Comparison of ENCODE assay signal across 10 cellular contexts in genomic region chr2:196131949-196132925, GRCh38. TPM values are rescaled to one million over a fixed set of nuclear protein-coding genes. Genes with fewer than 3 reads are reported as not detected.
DNase-seq lines count a peak whose midpoint lies in the region; ATAC-seq, FAIRE-seq and TF ChIP-seq lines count a peak whose summit lies in the region.
"Had no signal": no experiment of that assay in that cellular context is flagged by ENCODE, and none has a peak within 500 bp of the region (broad histone marks: within the 10 kb centered on the region; RNA-seq: fewer than 3 reads in every experiment).

No MANE protein-coding gene starts in this region.

- H3K36me3 Mint-ChIP-seq in activated T-helper 17 cell treated with anti-CD3 and anti-CD28 coated beads, Interleukin-2, amount 50 U/mL, for 72 hours (ENCODE audit: low read depth): peaks cover 55% of the 10 kb centered on the region
- peaks cover 8 to 70% (median 56%) of the 10 kb centered on the region in 5 donors for H3K36me3 Mint-ChIP-seq in naive thymus-derived CD4-positive, alpha-beta T cell

- CTCF ChIA-PET in naive thymus-derived CD4-positive, alpha-beta T cell (lab: Charles Lee): interaction anchor here (0.7 to 1.8 kb wide), 4 partner anchors 31 to 144 kb away, joined by 3 to 12 read pairs (median 4); partner anchors contain the start of gene DNAH7

- POLR2A ChIA-PET in naive thymus-derived CD4-positive, alpha-beta T cell (lab: Charles Lee): interaction anchor here (0.6 to 1.7 kb wide), 11 partner anchors 8 to 144 kb away, joined by 3 to 6 read pairs (median 4); no protein-coding TSS in a partner anchor

- TF ChIP-seq CTCF in DND-41 (IDR thresholded peaks at IDR 0.05; ENCODE audit: borderline replicate concordance, extremely low read depth, low read length, poor library complexity, severe bottlenecking): no peak
- TF ChIP-seq CTCF in tibial nerve (IDR thresholded peaks at IDR 0.05): no peak

- intact Hi-C loops in naive thymus-derived CD4-positive, alpha-beta T cell (cut with micrococcal nuclease): loop anchor here (1.0 to 5.0 kb wide), 9 partner anchors 28 to 321 kb away; no protein-coding TSS in a partner anchor

- no peaks in the 10 kb centered on the region for H4K20me1 ChIP-seq in DND-41 (ENCODE audit: insufficient read depth, low read length)

- peaks cover 14% of the 10 kb centered on the region for H3K4me1 Mint-ChIP-seq in activated T-helper 17 cell treated with anti-CD3 and anti-CD28 coated beads, Interleukin-2, amount 50 U/mL, for 72 hours
- H3K4me1 Mint-ChIP-seq in naive thymus-derived CD4-positive, alpha-beta T cell: peaks cover 0 to 34% (median 18%) of the 10 kb centered on the region in 7 donors

- no peaks in the 10 kb centered on the region for H3K27me3 Mint-ChIP-seq in activated T-helper 17 cell treated with anti-CD3 and anti-CD28 coated beads, Interleukin-2, amount 50 U/mL, for 72 hours
- H3K27me3 Mint-ChIP-seq in naive thymus-derived CD4-positive, alpha-beta T cell: no peaks in the 10 kb centered on the region
- H3K27me3 Mint-ChIP-seq: progenitor cell of endocrine pancreas had no signal

- TF ChIP-seq POLR2A in tibial nerve (IDR thresholded peaks at IDR 0.05): no peak

- no peak for FAIRE-seq in HTR-8/SVneo (lab: Jason Lieb, UNC)
- FAIRE-seq: colon had no signal

- DNase-seq in DND-41: peak; percentile 82
- DNase-seq in NCI-H226: peak; percentile 35
- peak in 5 of 9 donors; percentile 44 to 55 (median 48) for DNase-seq in naive thymus-derived CD4-positive, alpha-beta T cell
- no peak for DNase-seq in tibial nerve (ENCODE audit: low spot score in 2 of 2)
- DNase-seq in HTR-8/SVneo (ENCODE audit: insufficient read length, low spot score): no peak
- DNase-seq in DMS153 (lab: John Stamatoyannopoulos, UW): no peak

- 80 to 89% methylated on average over 5 of the region's 5 CpGs for WGBS in tibial nerve, 2 donors

- ATAC-seq in DND-41 (ENCODE audit: insufficient read depth, low read depth) (peak; percentile 57), GM18909 (IDR thresholded peaks at IDR 0.05; ENCODE audit: poor library complexity, unreplicated experiment) (no peak)
- peak; percentile 41 for ATAC-seq in activated T-helper 17 cell treated with anti-CD3 and anti-CD28 coated beads, Interleukin-2, amount 50 U/mL, for 72 hours (replicated peaks)
- peak; percentile 33 for ATAC-seq in naive thymus-derived CD4-positive, alpha-beta T cell

- no peaks in the 10 kb centered on the region for H3K4me1 ChIP-seq in DND-41 (ENCODE audit: insufficient read depth, low read length)
- H3K4me1 ChIP-seq in naive thymus-derived CD4-positive, alpha-beta T cell (ENCODE audit: control insufficient read depth in 2 of 2, insufficient read depth in 2 of 2, low read length in 2 of 2): no peaks in the 10 kb centered on the region
- H3K4me1 ChIP-seq in tibial nerve: no peaks in the 10 kb centered on the region

- TF ChIP-seq EP300 in tibial nerve (IDR thresholded peaks at IDR 0.05): no peak

- H3K4me3 ChIP-seq in DND-41 (ENCODE audit: low read depth in 1 of 2, low read length in 2 of 2) (no peak overlapping the region), tibial nerve (no peak overlapping the region)
- H3K4me3 ChIP-seq in naive thymus-derived CD4-positive, alpha-beta T cell (ENCODE audit: low read length): no peak overlapping the region

- H3K79me2 ChIP-seq in DND-41 (ENCODE audit: insufficient read depth, low read length): no peaks in the 10 kb centered on the region; the same call in 1 of the 2 replicates

- no peak overlapping the region for H2AFZ ChIP-seq in DND-41 (ENCODE audit: low read depth, low read length)

- peak overlapping the region; percentile 53 for H3K4me3 Mint-ChIP-seq in activated T-helper 17 cell treated with anti-CD3 and anti-CD28 coated beads, Interleukin-2, amount 50 U/mL, for 72 hours
- peak overlapping the region in 5 of 10 donors; percentile 1 to 36 (median 32) for H3K4me3 Mint-ChIP-seq in naive thymus-derived CD4-positive, alpha-beta T cell

- no peak overlapping the region for H3K9ac ChIP-seq in DND-41 (ENCODE audit: low read depth, low read length)

- H3K36me3 ChIP-seq in DND-41 (ENCODE audit: insufficient read depth, low read length): peaks cover 54% of the 10 kb centered on the region
- H3K36me3 ChIP-seq in naive thymus-derived CD4-positive, alpha-beta T cell (ENCODE audit: control insufficient read depth in 2 of 3, insufficient read depth in 3 of 3, low read length in 3 of 3): peaks cover 7 to 32% (median 18%) of the 10 kb centered on the region in 3 experiments
- H3K36me3 ChIP-seq in tibial nerve: peaks cover 0 to 40% (median 6%) of the 10 kb centered on the region in 3 donors

- H3K27ac Mint-ChIP-seq in activated T-helper 17 cell treated with anti-CD3 and anti-CD28 coated beads, Interleukin-2, amount 50 U/mL, for 72 hours: peak overlapping the region; percentile 71
- H3K27ac Mint-ChIP-seq in naive thymus-derived CD4-positive, alpha-beta T cell: peak overlapping the region; percentile 61 to 91 (median 84)
- H3K27ac Mint-ChIP-seq: progenitor cell of endocrine pancreas had no signal

- peaks cover 15% of the 10 kb centered on the region for H3K9me3 Mint-ChIP-seq in activated T-helper 17 cell treated with anti-CD3 and anti-CD28 coated beads, Interleukin-2, amount 50 U/mL, for 72 hours
- peaks cover 0 to 84% (median 47%) of the 10 kb centered on the region in 11 donors for H3K9me3 Mint-ChIP-seq in naive thymus-derived CD4-positive, alpha-beta T cell

- H3K27ac ChIP-seq in DND-41 (ENCODE audit: low read length): peak overlapping the region; percentile 16; the same call in 1 of the 2 replicates
- H3K27ac ChIP-seq in naive thymus-derived CD4-positive, alpha-beta T cell (ENCODE audit: low read depth, low read length): peak overlapping the region; percentile 36
- H3K27ac ChIP-seq in tibial nerve: no peak overlapping the region

- H3K4me2 ChIP-seq in DND-41 (ENCODE audit: insufficient read depth, low read length): no peak overlapping the region

- H3K27me3 ChIP-seq in DND-41 (ENCODE audit: insufficient read depth, low read length, poor library complexity): no peaks in the 10 kb centered on the region
- no peaks in the 10 kb centered on the region for H3K27me3 ChIP-seq in naive thymus-derived CD4-positive, alpha-beta T cell (ENCODE audit: control insufficient read depth in 2 of 2, insufficient read depth in 2 of 2, low read length in 2 of 2)
- H3K27me3 ChIP-seq in tibial nerve: no peaks in the 10 kb centered on the region

- H3K9me3 ChIP-seq in DND-41 (ENCODE audit: insufficient read depth, low read length, severe bottlenecking) (peaks cover 76% of the 10 kb centered on the region), tibial nerve (peaks cover 0 to 48% (median 6%) of the 10 kb centered on the region in 4 donors)
- H3K9me3 ChIP-seq in naive thymus-derived CD4-positive, alpha-beta T cell (ENCODE audit: control insufficient read depth in 2 of 3, low read length in 3 of 3): peaks cover 10 to 52% (median 20%) of the 10 kb centered on the region in 3 experiments

RNA-seq across cellular contexts. Expression of gene STK17B, which starts 39.1 kb away (rescaled TPM):
- 100 to 1,000 TPM; 168 to 190 TPM for total RNA-seq in activated T-helper 17 cell treated with anti-CD3 and anti-CD28 coated beads, Interleukin-2, amount 50 U/mL, for 72 hours
- 100 to 1,000 TPM; 274 to 513 (median 338) TPM for total RNA-seq in naive thymus-derived CD4-positive, alpha-beta T cell
- polyA plus RNA-seq in naive thymus-derived CD4-positive, alpha-beta T cell: 100 to 1,000 TPM in 1 of 2 donors, 10 to 100 TPM in 1; 66.0 to 149 TPM
- 10 to 100 TPM; 35.1 to 73.9 (median 45.4) TPM for total RNA-seq in tibial nerve

Comparison
In these comparisons a context has a peak if more than half of its experiments do, and no peak if none do; other contexts are left out.
1. DNase-seq: peak in DND-41 (single experiment), NCI-H226 (single experiment) and naive thymus-derived CD4-positive, alpha-beta T cell (5 of 9); none in tibial nerve (0 of 2), HTR-8/SVneo (single experiment) and DMS153 (single experiment).
2. H3K27ac ChIP-seq: peak in DND-41 (single experiment) and naive thymus-derived CD4-positive, alpha-beta T cell (single experiment); none in tibial nerve (0 of 4).